In genomic region chr1:22450421-22451021, GRCh38 we compare ENCODE assay signal across 9 cellular contexts. TPM values are rescaled to one million over a fixed set of nuclear protein-coding genes. Genes with fewer than 3 reads are reported as not detected.
DNase-seq lines count a peak whose midpoint lies in the region; ATAC-seq lines count a peak whose summit lies in the region.
"Had no signal": no experiment of that assay in that cellular context is flagged by ENCODE, and none has a peak within 500 bp of the region (broad histone marks: within the 10 kb centered on the region; RNA-seq: fewer than 3 reads in every experiment).

No MANE protein-coding gene starts in this region.

- H3K36me3 Mint-ChIP-seq in activated CD8-positive, alpha-beta memory T cell treated with anti-CD3 and anti-CD28 coated beads, Interleukin-2, amount 10 ng/mL, durations not matched to agents 7 days and 5 days: peaks cover 4% of the 10 kb centered on the region

- no peak for DNase-seq in activated CD8-positive, alpha-beta memory T cell treated with anti-CD3 and anti-CD28 coated beads, Interleukin-2, amount 10 ng/mL, durations not matched to agents 7 days and 5 days
- DNase-seq in activated CD8-positive, alpha-beta memory T cell treated with anti-CD3 and anti-CD28 coated beads, Interleukin-2, amount 50 U/mL, for 4 hours: no peak
- DNase-seq in NCI-H774 (lab: John Stamatoyannopoulos, UW): peak; percentile 79
- peak; percentile 11 for DNase-seq in dermis blood vessel endothelial cell
- DNase-seq in effector CD4-positive, alpha-beta T cell: no peak
- no peak for DNase-seq in DMS79 (lab: John Stamatoyannopoulos, UW)

- peak overlapping the region; percentile 22 for H3K27ac Mint-ChIP-seq in activated CD8-positive, alpha-beta memory T cell treated with anti-CD3 and anti-CD28 coated beads, Interleukin-2, amount 10 ng/mL, durations not matched to agents 7 days and 5 days

- no peaks in the 10 kb centered on the region for H3K36me3 ChIP-seq in skeletal muscle tissue (ENCODE audit: control insufficient read depth in 3 of 3, insufficient read depth in 3 of 3, low read length in 3 of 3)

- H3K27me3 ChIP-seq in skeletal muscle tissue (ENCODE audit: control insufficient read depth in 3 of 3, insufficient read depth in 3 of 3, low read length in 3 of 3): no peaks in the 10 kb centered on the region

- no peaks in the 10 kb centered on the region for H3K9me3 Mint-ChIP-seq in activated CD8-positive, alpha-beta memory T cell treated with anti-CD3 and anti-CD28 coated beads, Interleukin-2, amount 10 ng/mL, durations not matched to agents 7 days and 5 days (ENCODE audit: low read depth)

- peaks cover 7% of the 10 kb centered on the region for H3K27me3 Mint-ChIP-seq in activated CD8-positive, alpha-beta memory T cell treated with anti-CD3 and anti-CD28 coated beads, Interleukin-2, amount 10 ng/mL, durations not matched to agents 7 days and 5 days

- no peak overlapping the region for H3K4me3 ChIP-seq in skeletal muscle tissue (ENCODE audit: low read length in 3 of 3)

- CTCF ChIA-PET in activated CD8-positive, alpha-beta memory T cell treated with anti-CD3 and anti-CD28 coated beads, Interleukin-2, amount 10 ng/mL, durations not matched to agents 7 days and 5 days (lab: Charles Lee): no interaction called here

- no peaks in the 10 kb centered on the region for H3K9me3 ChIP-seq in skeletal muscle tissue (ENCODE audit: control insufficient read depth in 3 of 3, low read length in 3 of 3)

- peak overlapping the region; percentile 82 for H3K4me3 Mint-ChIP-seq in activated CD8-positive, alpha-beta memory T cell treated with anti-CD3 and anti-CD28 coated beads, Interleukin-2, amount 10 ng/mL, durations not matched to agents 7 days and 5 days

- H3K9ac ChIP-seq in skeletal muscle tissue (ENCODE audit: low read depth in 1 of 3, low read length in 3 of 3): no peak overlapping the region

- H3K4me1 ChIP-seq in skeletal muscle tissue (ENCODE audit: control insufficient read depth in 3 of 3, insufficient read depth in 3 of 3, low read length in 3 of 3): peaks cover 21 to 50% (median 23%) of the 10 kb centered on the region in 3 donors

- H3K27ac ChIP-seq in skeletal muscle tissue (ENCODE audit: low read depth, low read length): peak overlapping the region; percentile 87

- ATAC-seq in activated CD8-positive, alpha-beta memory T cell treated with anti-CD3 and anti-CD28 coated beads, Interleukin-2, amount 10 ng/mL, durations not matched to agents 7 days and 5 days: no peak
- no peak for ATAC-seq in GM19395 (IDR thresholded peaks at IDR 0.05; ENCODE audit: unreplicated experiment)
- ATAC-seq: left lobe of liver had no signal

- peaks cover 18% of the 10 kb centered on the region for H3K4me1 Mint-ChIP-seq in activated CD8-positive, alpha-beta memory T cell treated with anti-CD3 and anti-CD28 coated beads, Interleukin-2, amount 10 ng/mL, durations not matched to agents 7 days and 5 days

RNA-seq across cellular contexts. Expression of gene ZBTB40, which starts 1.1 kb away (rescaled TPM):
- 10 to 100 TPM; 17.2 to 19.0 TPM for total RNA-seq in activated CD8-positive, alpha-beta memory T cell treated with anti-CD3 and anti-CD28 coated beads, Interleukin-2, amount 10 ng/mL, durations not matched to agents 7 days and 5 days
- total RNA-seq in dermis blood vessel endothelial cell (12.8 and 13.6 TPM in 2 replicates), skeletal muscle tissue (9.4 TPM)

Comparison
In these comparisons a context has a peak if more than half of its experiments do, and no peak if none do; other contexts are left out.
1. DNase-seq: peak in NCI-H774 (single experiment) and dermis blood vessel endothelial cell (single experiment); none in activated CD8-positive, alpha-beta memory T cell treated with anti-CD3 and anti-CD28 coated beads, Interleukin-2, amount 10 ng/mL, durations not matched to agents 7 days and 5 days (single experiment), activated CD8-positive, alpha-beta memory T cell treated with anti-CD3 and anti-CD28 coated beads, Interleukin-2, amount 50 U/mL, for 4 hours (single experiment), effector CD4-positive, alpha-beta T cell (single experiment) and DMS79 (single experiment).